8 cellular contexts compared by ENCODE assay signal in the genomic region with DNA sequence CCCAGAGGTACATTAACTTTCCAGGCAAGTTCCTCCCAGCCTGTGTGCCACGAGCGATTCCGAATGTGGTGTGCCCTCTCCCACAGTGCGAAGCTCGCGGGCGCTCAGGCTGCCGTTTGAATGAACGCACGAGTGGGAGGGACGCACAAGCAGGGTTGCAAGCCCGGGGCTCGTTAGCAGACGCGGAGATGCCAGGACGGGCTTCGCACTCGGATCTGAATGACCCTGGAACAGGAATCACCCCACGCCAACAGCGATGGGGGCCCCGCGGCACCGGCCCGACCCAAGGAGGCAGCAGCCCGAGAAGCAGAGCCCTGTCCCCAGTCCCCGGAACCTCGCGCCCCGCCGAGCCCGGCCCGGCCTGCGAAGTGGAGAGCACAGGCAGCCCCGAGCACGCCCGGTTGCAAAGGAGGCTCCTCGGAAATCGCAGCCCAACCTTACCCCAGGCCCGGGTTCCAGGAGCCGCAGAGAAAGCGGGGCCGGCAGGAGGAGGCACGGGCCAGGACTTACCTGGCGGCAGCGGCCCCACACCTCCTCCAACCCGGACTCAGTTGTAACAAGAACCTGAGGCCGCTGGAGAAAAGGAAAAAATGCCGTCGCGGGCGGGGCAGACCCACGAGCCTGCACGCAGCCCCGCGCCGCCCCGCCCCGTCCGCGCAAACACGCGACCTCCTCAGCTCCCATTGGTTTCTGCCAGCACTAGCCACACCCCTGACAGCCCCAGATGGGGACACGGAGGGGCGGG. TPM values are rescaled to one million over a fixed set of nuclear protein-coding genes. Genes with fewer than 3 reads are reported as not detected.
DNase-seq lines count a peak whose midpoint lies in the region; ATAC-seq and TF ChIP-seq lines count a peak whose summit lies in the region.

A gene with protein sequence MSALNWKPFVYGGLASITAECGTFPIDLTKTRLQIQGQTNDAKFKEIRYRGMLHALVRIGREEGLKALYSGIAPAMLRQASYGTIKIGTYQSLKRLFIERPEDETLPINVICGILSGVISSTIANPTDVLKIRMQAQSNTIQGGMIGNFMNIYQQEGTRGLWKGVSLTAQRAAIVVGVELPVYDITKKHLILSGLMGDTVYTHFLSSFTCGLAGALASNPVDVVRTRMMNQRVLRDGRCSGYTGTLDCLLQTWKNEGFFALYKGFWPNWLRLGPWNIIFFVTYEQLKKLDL (minus strand): TSS at position 584 of the 745 bp plus-strand sequence. CDS start 6,948 bp downstream, outside the sequence.

- H3K4me3 Mint-ChIP-seq in activated CD4-positive, alpha-beta T cell treated with anti-CD3 and anti-CD28 coated beads, Interleukin-2, amount 10 ng/mL, durations not matched to agents 24 days and 14 days: peak within 1 kb of the TSS; percentile 96

- H3K4me1 Mint-ChIP-seq in activated CD4-positive, alpha-beta T cell treated with anti-CD3 and anti-CD28 coated beads, Interleukin-2, amount 10 ng/mL, durations not matched to agents 24 days and 14 days: peaks cover 19% of the 10 kb centered on the region

- H3K27ac Mint-ChIP-seq in activated CD4-positive, alpha-beta T cell treated with anti-CD3 and anti-CD28 coated beads, Interleukin-2, amount 10 ng/mL, durations not matched to agents 24 days and 14 days: peak within 1 kb of the TSS; percentile 94

- no peak for TF ChIP-seq CTCF in coronary artery (IDR thresholded peaks at IDR 0.05)

- intact Hi-C loops in activated CD4-positive, alpha-beta T cell treated with anti-CD3 and anti-CD28 coated beads, Interleukin-2, amount 10 ng/mL, durations not matched to agents 24 days and 14 days (cut with micrococcal nuclease): loop anchor here (1.0 to 2.0 kb wide), 5 partner anchors 21 to 77 kb away; a partner anchor contains a TSS
- intact Hi-C loops in left colon (cut with DNase I, micrococcal nuclease): no loop called here

- H3K36me3 Mint-ChIP-seq in activated CD4-positive, alpha-beta T cell treated with anti-CD3 and anti-CD28 coated beads, Interleukin-2, amount 10 ng/mL, durations not matched to agents 24 days and 14 days (ENCODE audit: low read depth): no peaks in the 10 kb centered on the region

- DNase-seq in AML-193 (lab: John Stamatoyannopoulos, UW) (peak; percentile 93 to 97), NCI-H524 treated with DMSO at 0.1 percent for 48 hours (lab: John Stamatoyannopoulos, UW) (peak; percentile 69), coronary artery (ENCODE audit: low spot score) (peak; percentile 96), left colon (peak; percentile 97 to 99)
- peak; percentile 96 for DNase-seq in activated CD4-positive, alpha-beta T cell treated with anti-CD3 and anti-CD28 coated beads, Interleukin-2, amount 10 ng/mL, durations not matched to agents 24 days and 14 days
- DNase-seq in stimulated activated CD4-positive, alpha-beta T cell treated with anti-CD3 and anti-CD28 coated beads, Interleukin-1b, Interleukin-23, amount 100 ng/mL, for 48 hours: peak; percentile 90

- H3K27me3 Mint-ChIP-seq in activated CD4-positive, alpha-beta T cell treated with anti-CD3 and anti-CD28 coated beads, Interleukin-2, amount 10 ng/mL, durations not matched to agents 24 days and 14 days: peaks cover 1% of the 10 kb centered on the region

- H3K27ac ChIP-seq in coronary artery: peak within 1 kb of the TSS; percentile 92 to 93

- no peaks in the 10 kb centered on the region for H3K9me3 Mint-ChIP-seq in activated CD4-positive, alpha-beta T cell treated with anti-CD3 and anti-CD28 coated beads, Interleukin-2, amount 10 ng/mL, durations not matched to agents 24 days and 14 days

- peak within 1 kb of the TSS; percentile 91 for H3K4me3 ChIP-seq in coronary artery

- peak; percentile 89 for ATAC-seq in GM19043 (IDR thresholded peaks at IDR 0.05; ENCODE audit: low read depth, unreplicated experiment)
- ATAC-seq in HG03354 (IDR thresholded peaks at IDR 0.05; ENCODE audit: poor library complexity, severe bottlenecking, unreplicated experiment): peak; percentile 93
- ATAC-seq in left colon: peak; percentile 83

RNA-seq across cellular contexts. Expression of the gene that starts here (rescaled TPM):
- total RNA-seq in activated CD4-positive, alpha-beta T cell treated with anti-CD3 and anti-CD28 coated beads, Interleukin-2, amount 10 ng/mL, durations not matched to agents 24 days and 14 days: 12.9 and 14.2 TPM in 2 replicates
- total RNA-seq in left colon: 10 to 100 TPM; 11.8 to 13.5 TPM

Comparison
In these comparisons a context has a peak if more than half of its experiments do, and no peak if none do; other contexts are left out.
1. Peak in every context shown above with its lines: DNase-seq, ATAC-seq, H3K4me3 ChIP-seq and H3K27ac ChIP-seq.